ENCODE assay signal across 9 cellular contexts in the genomic region with DNA sequence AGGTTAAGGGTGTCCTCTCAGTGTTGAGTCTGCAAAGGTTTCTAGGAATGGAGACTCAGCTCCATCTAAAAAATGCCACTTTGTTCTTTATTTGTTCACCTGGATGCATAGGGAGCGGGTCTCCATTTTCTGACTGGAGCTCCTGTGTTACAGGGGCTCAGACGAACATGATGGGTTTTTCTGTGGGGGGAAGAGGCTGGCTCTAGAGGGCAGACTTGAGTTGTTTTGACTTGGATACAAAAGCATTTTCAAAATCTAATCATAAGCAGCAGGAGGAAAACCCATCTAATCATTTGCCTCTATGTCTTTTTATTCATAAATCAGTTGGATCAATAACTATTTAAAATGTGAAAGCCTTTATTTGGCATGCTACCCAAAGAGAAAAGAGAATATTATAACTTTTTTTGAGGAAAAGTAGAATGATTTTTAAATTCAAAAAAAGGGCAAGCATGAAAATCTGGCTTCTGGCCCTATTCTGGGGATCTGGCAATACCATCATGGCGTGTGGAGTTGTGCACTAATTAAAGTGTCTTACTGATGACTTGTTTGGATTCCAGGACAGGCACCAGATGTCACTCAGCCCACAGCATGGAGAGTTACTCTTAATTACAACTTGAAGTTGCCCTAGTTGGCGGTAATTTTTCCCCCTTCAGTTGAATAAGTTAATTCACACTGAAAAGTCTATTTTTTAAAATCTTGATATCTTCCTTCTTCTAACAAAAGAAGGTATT.
DNase-seq lines count a peak whose midpoint lies in the region; ATAC-seq, FAIRE-seq and TF ChIP-seq lines count a peak whose summit lies in the region.
"Had no signal": no experiment of that assay in that cellular context is flagged by ENCODE, and none has a peak within 500 bp of the region (broad histone marks: within the 10 kb centered on the region; RNA-seq: fewer than 3 reads in every experiment).

No MANE protein-coding gene starts in this region.

- no peaks in the 10 kb centered on the region for H4K20me1 ChIP-seq in PC-3 (ENCODE audit: low read length)

- POLR2A ChIA-PET in PC-3 (lab: Charles Lee; ENCODE audit: unreplicated experiment) = no interaction called here

- intact Hi-C loops in heart right ventricle (cut with DNase I) (no loop called here), Right ventricle myocardium superior (cut with DNase I) (no loop called here), PC-3 (cut with micrococcal nuclease) (loop anchor here (1.0 to 10.0 kb wide), 4 partner anchors 75 to 389 kb away; no protein-coding TSS in a partner anchor), left ventricle myocardium superior (cut with micrococcal nuclease) (no loop called here)

- H3K36me3 ChIP-seq in heart right ventricle (no peaks in the 10 kb centered on the region), PC-3 (ENCODE audit: low read depth, low read length) (no peaks in the 10 kb centered on the region)

- peak overlapping the region; percentile 5; the same call in 1 of the 2 replicates for H3K9ac ChIP-seq in PC-3 (ENCODE audit: low read length)

- no peaks in the 10 kb centered on the region for H3F3A ChIP-seq in PC-3 (ENCODE audit: low read length, unreplicated experiment)

- CTCF ChIA-PET in PC-3 (lab: Charles Lee) = interaction anchor here (0.5 to 0.6 kb wide), 3 partner anchors 11 to 486 kb away, joined by 3 to 4 read pairs (median 3); no protein-coding TSS in a partner anchor

- no peak for FAIRE-seq in frontal cortex (lab: Jason Lieb, UNC)
- FAIRE-seq: G401.6 had no signal

- BruUV-seq in PC-3 (replicated peaks; lab: Mats Ljungman, UMichigan) = no TSS peak

- DNase-seq in heart right ventricle (peak in 1 of 2 donors; percentile 4), Right ventricle myocardium superior (no peak), PC-3 (peak; percentile 54), frontal cortex (ENCODE audit: low spot score in 2 of 2) (peak; percentile 7 to 8), KG1 (lab: John Stamatoyannopoulos, UW) (no peak), NCI-H187 (lab: John Stamatoyannopoulos, UW) (no peak), left ventricle myocardium superior (no peak)
- DNase-seq in stimulated activated naive CD8-positive, alpha-beta T cell treated with anti-CD3 and anti-CD28 coated beads, Interleukin-15, Interleukin-2, amounts not matched to agents 100 U/mL and 50 U/mL, for 24 hours = no peak

- H3K27me3 ChIP-seq in heart right ventricle = no peaks in the 10 kb centered on the region
- no peaks in the 10 kb centered on the region for H3K27me3 ChIP-seq in PC-3 (ENCODE audit: low read length)

- H3K9me3 ChIP-seq in heart right ventricle (no peaks in the 10 kb centered on the region), PC-3 (ENCODE audit: low read length) (no peaks in the 10 kb centered on the region)

- ATAC-seq in heart right ventricle = no peak
- ATAC-seq in Right ventricle myocardium superior (ENCODE audit: poor library complexity) = no peak
- peak; percentile 29; the same call in 1 of the 2 replicates for ATAC-seq in PC-3
- ATAC-seq in stimulated activated naive CD8-positive, alpha-beta T cell treated with anti-CD3 and anti-CD28 coated beads, Interleukin-15, Interleukin-2, amounts not matched to agents 100 U/mL and 50 U/mL, for 24 hours = no peak
- ATAC-seq in left ventricle myocardium superior = no peak

- 49 to 54% methylated on average over 4 of the region's 4 CpGs for WGBS in heart right ventricle, 2 donors

- no peaks in the 10 kb centered on the region for H3K9me2 ChIP-seq in PC-3 (replicated peaks; ENCODE audit: low read length)

- no peak overlapping the region for H3K27ac ChIP-seq in heart right ventricle
- peak overlapping the region; percentile 71 for H3K27ac ChIP-seq in PC-3 (ENCODE audit: low read length)

- H2AFZ ChIP-seq in PC-3 (ENCODE audit: low read length) = 0 out of 2 replicates have a peak overlapping the region, but pooled peaks have one; percentile 15

- TF ChIP-seq CTCF in heart right ventricle (IDR thresholded peaks at IDR 0.05) (peak in 8 of 9 donors; percentile 8 to 58 (median 43)), PC-3 (conservative IDR thresholded peaks at IDR 0.05; ENCODE audit: low read depth, low read length) (peak; percentile 84)

- no peaks in the 10 kb centered on the region for H3K4me1 ChIP-seq in heart right ventricle
- H3K4me1 ChIP-seq in PC-3 (ENCODE audit: insufficient read depth, low read length) = peaks cover 40% of the 10 kb centered on the region

- no peaks in the 10 kb centered on the region for H3K79me2 ChIP-seq in PC-3 (ENCODE audit: low read length)

- H3K4me3 ChIP-seq in heart right ventricle (no peak overlapping the region), PC-3 (ENCODE audit: low read length) (no peak overlapping the region; the same call in 1 of the 2 replicates)

- peak overlapping the region; percentile 50 for H3K4me2 ChIP-seq in PC-3 (ENCODE audit: low read length)

Comparison
In these comparisons a context has a peak if more than half of its experiments do, and no peak if none do; other contexts are left out.
1. DNase-seq: peak in PC-3 (single experiment) and frontal cortex (2 of 2); none in Right ventricle myocardium superior (single experiment), stimulated activated naive CD8-positive, alpha-beta T cell treated with anti-CD3 and anti-CD28 coated beads, Interleukin-15, Interleukin-2, amounts not matched to agents 100 U/mL and 50 U/mL, for 24 hours (single experiment), KG1 (single experiment), NCI-H187 (0 of 2) and left ventricle myocardium superior (single experiment).